In genomic region chr7:601573-602340, GRCh38 we compare ENCODE assay signal across 8 cellular contexts.
DNase-seq lines count a peak whose midpoint lies in the region; ATAC-seq lines count a peak whose summit lies in the region.

No MANE protein-coding gene starts in this region.

- intact Hi-C loops in left colon (cut with DNase I, micrococcal nuclease): no loop called here

- ATAC-seq in GM19324 (IDR thresholded peaks at IDR 0.05; ENCODE audit: low FRiP score, unreplicated experiment) (peak; percentile 41), left colon (peak; percentile 13)

- DNase-seq in KBM-7 (peak; percentile 63), left colon (peak; percentile 46 to 59), NCI-H345 (lab: John Stamatoyannopoulos, UW) (no peak), ecto neural progenitor cell (ENCODE audit: low spot score) (no peak), NK-92 (lab: John Stamatoyannopoulos, UW; ENCODE audit: unreplicated experiment) (no peak)
- peak; percentile 44 to 80 for DNase-seq in activated T-helper 1 cell treated with anti-CD3 and anti-CD28 coated beads, Interleukin-2, amount 50 U/mL, for 16 hours (ENCODE audit: low read depth in 1 of 2, low spot score in 1 of 2)
- peak; percentile 88 for DNase-seq in stimulated activated CD8-positive, alpha-beta memory T cell treated with anti-CD3 and anti-CD28 coated beads, Interleukin-12 subunit alpha, Interleukin-12 subunit beta, amount 100 ng/mL, for 24 hours (ENCODE audit: extremely low read depth)

- in situ Hi-C loops in KBM-7 (cut with MboI; ENCODE audit: low pct_unique_long_range_greater_than_20kb, low sequenced_read_pairs): no loop called here

Comparison
In these comparisons a context has a peak if more than half of its experiments do, and no peak if none do; other contexts are left out.
1. DNase-seq: peak in KBM-7 (single experiment), activated T-helper 1 cell treated with anti-CD3 and anti-CD28 coated beads, Interleukin-2, amount 50 U/mL, for 16 hours (2 of 2), left colon (2 of 2) and stimulated activated CD8-positive, alpha-beta memory T cell treated with anti-CD3 and anti-CD28 coated beads, Interleukin-12 subunit alpha, Interleukin-12 subunit beta, amount 100 ng/mL, for 24 hours (single experiment); none in NCI-H345 (single experiment), ecto neural progenitor cell (single experiment) and NK-92 (single experiment).